ENCODE assay signal across 19 cellular contexts in genomic region chr4:122747883-122748282, GRCh38. TPM values are rescaled to one million over a fixed set of nuclear protein-coding genes. Genes with fewer than 3 reads are reported as not detected.
DNase-seq lines count a peak whose midpoint lies in the region; ATAC-seq and TF ChIP-seq lines count a peak whose summit lies in the region.
"Had no signal": no experiment of that assay in that cellular context is flagged by ENCODE, and none has a peak within 500 bp of the region (broad histone marks: within the 10 kb centered on the region; RNA-seq: fewer than 3 reads in every experiment).

No MANE protein-coding gene starts in this region.

- no peak overlapping the region for H3K27ac ChIP-seq in PC-3 (ENCODE audit: low read length)
- no peak overlapping the region for H3K27ac ChIP-seq in mesenchymal stem cell (ENCODE audit: low read length, poor library complexity, severe bottlenecking)
- H3K27ac ChIP-seq: gastroesophageal sphincter, sigmoid colon had no signal

- no peak for TF ChIP-seq CTCF in PC-3 (conservative IDR thresholded peaks at IDR 0.05; ENCODE audit: low read depth, low read length)

- no peak overlapping the region for H2BK15ac ChIP-seq in mesenchymal stem cell (ENCODE audit: low read depth, poor library complexity, severe bottlenecking)

- no peak overlapping the region for H2BK12ac ChIP-seq in mesenchymal stem cell (ENCODE audit: low read length in 2 of 2)

- CTCF ChIA-PET in PC-3 (lab: Charles Lee), result no interaction called here

- no TSS peak for BruUV-seq in PC-3 (replicated peaks; lab: Mats Ljungman, UMichigan)

- no peak overlapping the region for H3K4ac ChIP-seq in mesenchymal stem cell (ENCODE audit: low read depth in 1 of 2, low read length in 2 of 2)

- POLR2A ChIA-PET in PC-3 (lab: Charles Lee; ENCODE audit: unreplicated experiment), result no interaction called here

- no peak overlapping the region for H2AK5ac ChIP-seq in mesenchymal stem cell (ENCODE audit: low read length, severe bottlenecking)

- H3K4me3 ChIP-seq in PC-3 (ENCODE audit: low read length) (no peak overlapping the region), mesenchymal stem cell (ENCODE audit: insufficient read depth in 1 of 2, low read depth in 1 of 2, low read length in 2 of 2) (no peak overlapping the region)
- H3K4me3 ChIP-seq: BLaER1 treated with 17β-estradiol and CSF1 and Interleukin-3, amounts not matched to agents 10 nM and 100 nM; gastroesophageal sphincter; sigmoid colon had no signal

- H2AFZ ChIP-seq in PC-3 (ENCODE audit: low read length) (no peak overlapping the region), mesenchymal stem cell (ENCODE audit: low read depth, low read length) (no peak overlapping the region)

- H3K23ac ChIP-seq in mesenchymal stem cell (ENCODE audit: low read length in 2 of 2), result no peak overlapping the region

- no peak overlapping the region for H2BK120ac ChIP-seq in mesenchymal stem cell (ENCODE audit: low read depth, low read length)

- DNase-seq in EL, result peak; percentile 61
- DNase-seq in PC-3, result peak; percentile 41
- DNase-seq in dedifferentiated amniotic fluid mesenchymal stem cell (ENCODE audit: extremely low spot score), result peak; percentile 74
- peak; percentile 78 for DNase-seq in mesenchymal stem cell
- no peak for DNase-seq in mucosa of gallbladder (ENCODE audit: low spot score)
- DNase-seq in NCI-H1105 treated with DMSO at 0.1 percent for 48 hours (lab: John Stamatoyannopoulos, UW), result no peak
- no peak for DNase-seq in NCI-H2081 treated with DMSO at 0.1 percent for 48 hours (lab: John Stamatoyannopoulos, UW)
- DNase-seq: activated CD8-positive, alpha-beta T cell treated with anti-CD3 and anti-CD28 coated beads for 36 hours; amygdala; DND-41; H7; NCI-H1105; NCI-H2171 treated with DMSO at 0.1 percent for 48 hours; sigmoid colon had no signal

- H2BK5ac ChIP-seq in mesenchymal stem cell (ENCODE audit: low read depth, low read length, poor library complexity, severe bottlenecking), result no peak overlapping the region

- H3K36me3 ChIP-seq in PC-3 (ENCODE audit: low read depth, low read length) (no peaks in the 10 kb centered on the region), mesenchymal stem cell (ENCODE audit: control insufficient read depth in 1 of 2, insufficient read depth in 2 of 2, low read depth in 1 of 2, low read length in 2 of 2) (peaks cover 3 to 6% of the 10 kb centered on the region in 2 experiments)

- H3K9me3 ChIP-seq in PC-3 (ENCODE audit: low read length) (no peaks in the 10 kb centered on the region), mesenchymal stem cell (ENCODE audit: control insufficient read depth, low read length) (no peaks in the 10 kb centered on the region)
- H3K9me3 ChIP-seq: gastroesophageal sphincter, sigmoid colon had no signal

- no peaks in the 10 kb centered on the region for H4K20me1 ChIP-seq in PC-3 (ENCODE audit: low read length)
- H4K20me1 ChIP-seq: BLaER1 treated with 17β-estradiol and CSF1 and Interleukin-3, amounts not matched to agents 10 nM and 100 nM had no signal

- H3F3A ChIP-seq in PC-3 (ENCODE audit: low read length, unreplicated experiment), result no peaks in the 10 kb centered on the region

- no peaks in the 10 kb centered on the region for H3K79me1 ChIP-seq in mesenchymal stem cell (replicated peaks; ENCODE audit: low read length, poor library complexity, severe bottlenecking)

- intact Hi-C loops in PC-3 (cut with micrococcal nuclease), result no loop called here

- no peak overlapping the region for H4K91ac ChIP-seq in mesenchymal stem cell (ENCODE audit: low read length)

- no peak overlapping the region for H3K18ac ChIP-seq in mesenchymal stem cell (ENCODE audit: low read depth in 1 of 2, low read length in 2 of 2)

- H3K27me3 ChIP-seq in PC-3 (ENCODE audit: low read length), result no peaks in the 10 kb centered on the region
- no peaks in the 10 kb centered on the region for H3K27me3 ChIP-seq in mesenchymal stem cell (ENCODE audit: control insufficient read depth in 1 of 2, insufficient read depth in 1 of 2, low read length in 2 of 2)
- H3K27me3 ChIP-seq: BLaER1 treated with 17β-estradiol and CSF1 and Interleukin-3, amounts not matched to agents 10 nM and 100 nM; gastroesophageal sphincter had no signal

- peak; percentile 86 for ATAC-seq in PC-3
- ATAC-seq in HG02870 (IDR thresholded peaks at IDR 0.05; ENCODE audit: unreplicated experiment), result no peak
- ATAC-seq: activated CD8-positive, alpha-beta T cell treated with anti-CD3 and anti-CD28 coated beads for 36 hours; gastroesophageal sphincter; HepG2; stimulated activated effector memory CD8-positive, alpha-beta T cell treated with anti-CD3 and anti-CD28 coated beads, Interleukin-12 subunit alpha, Interleukin-12 subunit beta, amount 100 ng/mL, for 72 hours had no signal

- H3K4me2 ChIP-seq in PC-3 (ENCODE audit: low read length) (no peak overlapping the region), mesenchymal stem cell (ENCODE audit: low read length, poor library complexity, severe bottlenecking) (no peak overlapping the region)

- no peak overlapping the region for H3K14ac ChIP-seq in mesenchymal stem cell (ENCODE audit: low read length in 2 of 2)

- H3K79me2 ChIP-seq in PC-3 (ENCODE audit: low read length), result no peaks in the 10 kb centered on the region

- H3K9me2 ChIP-seq in PC-3 (replicated peaks; ENCODE audit: low read length), result no peaks in the 10 kb centered on the region

- H3K4me1 ChIP-seq in PC-3 (ENCODE audit: insufficient read depth, low read length) (no peaks in the 10 kb centered on the region; the same call in 1 of the 2 replicates), mesenchymal stem cell (ENCODE audit: control insufficient read depth, insufficient read depth, low read depth, low read length) (no peaks in the 10 kb centered on the region)
- H3K4me1 ChIP-seq: gastroesophageal sphincter had no signal

- H3K9ac ChIP-seq in PC-3 (ENCODE audit: low read length) (no peak overlapping the region), mesenchymal stem cell (ENCODE audit: low read length) (no peak overlapping the region)
- H3K9ac ChIP-seq: BLaER1 treated with 17β-estradiol and CSF1 and Interleukin-3, amounts not matched to agents 10 nM and 100 nM had no signal

- 83% methylated on average over 1 of the region's 1 CpG for WGBS in mesenchymal stem cell

- no peak overlapping the region for H4K8ac ChIP-seq in mesenchymal stem cell (ENCODE audit: low read length)

RNA-seq across cellular contexts. Expression of gene BBS12, which starts 15.4 kb away (rescaled TPM):
- total RNA-seq in PC-3 (2014; rRNA removed) (0.69 and 1.7 TPM in 2 replicates), mucosa of gallbladder (4.1 TPM)
- 3.6 TPM for polyA plus RNA-seq in mesenchymal stem cell (2013, experiment 1 of 2)
- polyA plus RNA-seq in mesenchymal stem cell (2013, experiment 2 of 2), result 3.7 TPM

Comparison
In these comparisons a context has a peak if more than half of its experiments do, and no peak if none do; other contexts are left out.
1. DNase-seq: peak in EL (single experiment), PC-3 (single experiment), dedifferentiated amniotic fluid mesenchymal stem cell (single experiment) and mesenchymal stem cell (single experiment); none in mucosa of gallbladder (single experiment), NCI-H1105 treated with DMSO at 0.1 percent for 48 hours (single experiment) and NCI-H2081 treated with DMSO at 0.1 percent for 48 hours (single experiment).